In the genomic region with DNA sequence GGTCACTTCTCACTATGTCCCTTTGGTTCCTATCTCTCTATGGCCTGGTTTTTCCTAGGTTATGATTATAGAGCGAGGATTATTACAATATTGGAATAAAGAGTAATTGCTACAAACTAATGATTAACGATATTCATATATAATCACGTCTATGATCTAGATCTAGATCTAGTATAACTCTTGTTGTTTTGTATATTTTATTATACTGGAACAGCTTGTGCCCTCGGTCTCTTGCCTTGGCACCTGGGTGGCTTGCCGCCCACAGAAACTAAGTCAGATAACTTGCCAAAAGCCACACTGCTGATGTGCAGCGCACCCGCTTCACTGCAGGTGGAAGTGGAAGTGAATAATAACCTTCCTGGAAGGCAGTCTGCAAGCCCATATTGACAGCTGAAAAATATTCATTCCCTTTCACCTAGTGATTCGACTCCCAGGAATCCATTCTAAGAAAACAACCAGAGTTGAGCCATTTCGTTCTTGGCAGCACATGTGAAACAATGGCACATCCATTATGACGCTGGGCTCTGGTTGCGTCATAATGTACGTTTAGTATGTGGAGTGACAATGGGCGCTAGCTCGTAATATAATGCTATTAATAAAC, we compare ENCODE assay signal across 2 cellular contexts.
TF ChIP-seq lines count a peak whose summit lies in the region.

No MANE protein-coding gene starts in this region.

TF ChIP-seq in GM12891, 5 proteins besides CTCF, POLR2A, EP300 and RAD21:
- TF ChIP-seq POLR2AphosphoS5 (IDR thresholded peaks at IDR 0.05; ENCODE audit: low read depth, low read length) (no peak), TAF1 (IDR thresholded peaks at IDR 0.05; ENCODE audit: low read depth, low read length) (no peak), POU2F2 (IDR thresholded peaks at IDR 0.05; ENCODE audit: low read depth, low read length) (no peak), SPI1 (IDR thresholded peaks at IDR 0.05; ENCODE audit: low read depth, low read length) (0 out of 2 replicates have a peak, but pooled peaks have one; percentile 1), PAX5 (IDR thresholded peaks at IDR 0.05; ENCODE audit: insufficient read depth, low read length, severe bottlenecking) (no peak)

TF ChIP-seq in GM12878, 131 proteins besides CTCF, POLR2A, EP300 and RAD21:
- no peak for TF ChIP-seq RELA (IDR thresholded peaks at IDR 0.05; ENCODE audit: borderline replicate concordance, partially characterized antibody)
- no peak for TF ChIP-seq NR2F1 (conservative IDR thresholded peaks at IDR 0.05)
- TF ChIP-seq MEF2B (IDR thresholded peaks at IDR 0.05; ENCODE audit: partially characterized antibody, poor library complexity, severe bottlenecking): no peak
- TF ChIP-seq MYC (IDR thresholded peaks at IDR 0.05; ENCODE audit: insufficient read depth, insufficient read length, insufficient replicate concordance, low read length, severe bottlenecking): no peak
- TF ChIP-seq, protein P1, sequence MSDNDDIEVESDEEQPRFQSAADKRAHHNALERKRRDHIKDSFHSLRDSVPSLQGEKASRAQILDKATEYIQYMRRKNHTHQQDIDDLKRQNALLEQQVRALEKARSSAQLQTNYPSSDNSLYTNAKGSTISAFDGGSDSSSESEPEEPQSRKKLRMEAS (IDR thresholded peaks at IDR 0.05; ENCODE audit: low read depth, low read length): no peak
- no peak for TF ChIP-seq RUNX3 (IDR thresholded peaks at IDR 0.05; ENCODE audit: low read length)
- TF ChIP-seq RB1 (IDR thresholded peaks at IDR 0.05; ENCODE audit: borderline replicate concordance): no peak
- no peak for TF ChIP-seq ZNF207 (IDR thresholded peaks at IDR 0.05; ENCODE audit: borderline replicate concordance)
- TF ChIP-seq FOXM1 (IDR thresholded peaks at IDR 0.05; ENCODE audit: low read depth, low read length): no peak
- peak; percentile 64 for TF ChIP-seq CREB1 (IDR thresholded peaks at IDR 0.05; ENCODE audit: low read depth)
- no peak for TF ChIP-seq ETV6 (conservative IDR thresholded peaks at IDR 0.05 in 1 of 2, IDR thresholded peaks at IDR 0.05 in 1 of 2; ENCODE audit: borderline replicate concordance in 1 of 2, low read depth in 1 of 2)
- TF ChIP-seq JUNB (IDR thresholded peaks at IDR 0.05): no peak
- peak; percentile 55 for TF ChIP-seq CREM (IDR thresholded peaks at IDR 0.05; ENCODE audit: low read depth)
